Comparison of ENCODE assay signal across 31 cellular contexts in the genomic region with DNA sequence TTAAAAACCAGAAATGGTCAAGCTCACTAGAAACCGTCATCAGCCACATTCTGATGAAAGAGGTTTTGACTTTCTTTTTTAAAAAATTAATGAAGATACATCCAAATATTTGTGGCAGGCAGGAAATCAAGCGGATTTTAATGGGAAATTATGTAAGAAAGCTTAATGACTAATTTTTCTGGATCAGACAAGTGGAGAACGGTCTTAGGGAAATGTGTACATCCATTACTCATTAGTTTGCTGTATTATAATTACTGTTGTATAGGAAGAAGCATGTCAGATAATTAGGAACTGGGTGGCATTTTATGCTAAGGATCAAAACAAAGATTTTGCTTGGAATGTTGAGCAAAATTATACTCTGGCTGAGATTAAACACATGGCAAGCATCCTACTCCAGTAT.
"Had no signal": no experiment of that assay in that cellular context is flagged by ENCODE, and none has a peak within 500 bp of the region (broad histone marks: within the 10 kb centered on the region; RNA-seq: fewer than 3 reads in every experiment).

No MANE protein-coding gene starts in this region.

- H3K27ac Mint-ChIP-seq: activated CD4-positive, alpha-beta memory T cell treated with anti-CD3 and anti-CD28 coated beads for 36 hours; activated naive CD4-positive, alpha-beta T cell treated with anti-CD3 and anti-CD28 coated beads for 36 hours; activated naive CD8-positive, alpha-beta T cell treated with anti-CD3 and anti-CD28 coated beads, Interleukin-2, amount 10 ng/mL, durations not matched to agents 7 days and 5 days; activated T-helper 1 cell treated with anti-CD3 and anti-CD28 coated beads, Interleukin-12 subunit alpha, Interleukin-12 subunit beta, Interleukin-2, Interleukin-4 antibody, amounts not matched to agents 30 ng/mL and 10 ng/mL and 1 ng/mL, durations not matched to agents 14 hours and 24 hours and 36 hours; endodermal cell; naive B cell; nephron progenitor cell; stimulated activated effector memory CD8-positive, alpha-beta T cell treated with anti-CD3 and anti-CD28 coated beads, Interleukin-12 subunit alpha, Interleukin-12 subunit beta, amount 100 ng/mL, for 72 hours; stimulated activated naive CD8-positive, alpha-beta T cell treated with anti-CD3 and anti-CD28 coated beads, Interleukin-15, amount 100 ng/mL, for 72 hours had no signal

- H3K36me3 ChIP-seq: ascending aorta, brain microvascular endothelial cell, sigmoid colon, thyroid gland, upper lobe of left lung had no signal

- H3K27me3 ChIP-seq: ascending aorta, brain microvascular endothelial cell, foreskin keratinocyte, sigmoid colon, thyroid gland, upper lobe of left lung had no signal

- H3K9me3 ChIP-seq: psoas muscle, sigmoid colon, thyroid gland, upper lobe of left lung had no signal

- ATAC-seq: activated CD4-positive, CD25-positive, alpha-beta regulatory T cell treated with anti-CD3 and anti-CD28 coated beads, Interleukin-2, amount 50 U/mL, for 24 hours; foreskin keratinocyte; left cardiac atrium; left ventricle myocardium superior; psoas muscle; stimulated activated effector memory CD8-positive, alpha-beta T cell treated with anti-CD3 and anti-CD28 coated beads, Interleukin-12 subunit alpha, Interleukin-12 subunit beta, amount 100 ng/mL, for 72 hours; stimulated activated naive CD8-positive, alpha-beta T cell treated with anti-CD3 and anti-CD28 coated beads, Interleukin-15, amount 100 ng/mL, for 72 hours had no signal

- H3K36me3 Mint-ChIP-seq: activated CD4-positive, alpha-beta memory T cell treated with anti-CD3 and anti-CD28 coated beads for 36 hours; activated naive CD8-positive, alpha-beta T cell treated with anti-CD3 and anti-CD28 coated beads, Interleukin-2, amount 10 ng/mL, durations not matched to agents 7 days and 5 days; naive B cell; stimulated activated effector memory CD8-positive, alpha-beta T cell treated with anti-CD3 and anti-CD28 coated beads, Interleukin-12 subunit alpha, Interleukin-12 subunit beta, amount 100 ng/mL, for 72 hours had no signal

- H3K27ac ChIP-seq: ascending aorta, brain microvascular endothelial cell, epithelial cell of prostate, foreskin keratinocyte, parathyroid adenoma, psoas muscle, sigmoid colon, thyroid gland, VCaP had no signal

- H3K4me1 Mint-ChIP-seq: activated naive CD8-positive, alpha-beta T cell treated with anti-CD3 and anti-CD28 coated beads, Interleukin-2, amount 10 ng/mL, durations not matched to agents 7 days and 5 days; endodermal cell; naive B cell; stimulated activated effector memory CD8-positive, alpha-beta T cell treated with anti-CD3 and anti-CD28 coated beads, Interleukin-12 subunit alpha, Interleukin-12 subunit beta, amount 100 ng/mL, for 72 hours; stimulated activated naive CD8-positive, alpha-beta T cell treated with anti-CD3 and anti-CD28 coated beads, Interleukin-15, amount 100 ng/mL, for 72 hours had no signal

- H3K4me1 ChIP-seq: ascending aorta, psoas muscle had no signal

- DNase-seq: activated CD4-positive, alpha-beta memory T cell treated with anti-CD3 and anti-CD28 coated beads for 36 hours; activated CD4-positive, alpha-beta T cell treated with anti-CD3 and anti-CD28 coated beads for 48 hours; activated CD8-positive, alpha-beta memory T cell treated with anti-CD3 and anti-CD28 coated beads, Interleukin-2, amount 50 U/mL, for 4 hours; activated effector memory CD4-positive, alpha-beta T cell treated with anti-CD3 and anti-CD28 coated beads, Interleukin-2, amount 50 U/mL, for 16 hours; activated naive CD4-positive, alpha-beta T cell treated with anti-CD3 and anti-CD28 coated beads for 36 hours; activated naive CD8-positive, alpha-beta T cell treated with anti-CD3 and anti-CD28 coated beads, Interleukin-2, amount 10 ng/mL, durations not matched to agents 7 days and 5 days; activated T-cell treated with anti-CD3 and anti-CD28 coated beads, Interleukin-2, amount 50 U/mL, for 1 hour; brain microvascular endothelial cell; endodermal cell; foreskin keratinocyte; islet precursor cell; left ventricle myocardium superior; naive B cell; nephron progenitor cell; psoas muscle; sigmoid colon; small intestine; stimulated activated CD4-positive, alpha-beta T cell treated with anti-CD3 and anti-CD28 coated beads, Interleukin-4, amount 100 ng/mL, for 24 hours; stimulated activated naive CD8-positive, alpha-beta T cell treated with anti-CD3 and anti-CD28 coated beads, Interleukin-15, amount 100 ng/mL, for 72 hours; T-helper 1 cell; T-helper 9 cell; thyroid gland; upper lobe of left lung had no signal

- H3K9me3 Mint-ChIP-seq: activated CD4-positive, alpha-beta memory T cell treated with anti-CD3 and anti-CD28 coated beads for 36 hours; activated naive CD4-positive, alpha-beta T cell treated with anti-CD3 and anti-CD28 coated beads for 36 hours; activated naive CD8-positive, alpha-beta T cell treated with anti-CD3 and anti-CD28 coated beads, Interleukin-2, amount 10 ng/mL, durations not matched to agents 7 days and 5 days; activated T-helper 1 cell treated with anti-CD3 and anti-CD28 coated beads, Interleukin-12 subunit alpha, Interleukin-12 subunit beta, Interleukin-2, Interleukin-4 antibody, amounts not matched to agents 30 ng/mL and 10 ng/mL and 1 ng/mL, durations not matched to agents 14 hours and 24 hours and 36 hours; endodermal cell; stimulated activated effector memory CD8-positive, alpha-beta T cell treated with anti-CD3 and anti-CD28 coated beads, Interleukin-12 subunit alpha, Interleukin-12 subunit beta, amount 100 ng/mL, for 72 hours; stimulated activated naive CD8-positive, alpha-beta T cell treated with anti-CD3 and anti-CD28 coated beads, Interleukin-15, amount 100 ng/mL, for 72 hours had no signal

- H3K4me3 Mint-ChIP-seq: activated CD4-positive, alpha-beta memory T cell treated with anti-CD3 and anti-CD28 coated beads for 36 hours; activated naive CD4-positive, alpha-beta T cell treated with anti-CD3 and anti-CD28 coated beads for 36 hours; activated naive CD8-positive, alpha-beta T cell treated with anti-CD3 and anti-CD28 coated beads, Interleukin-2, amount 10 ng/mL, durations not matched to agents 7 days and 5 days; activated T-helper 1 cell treated with anti-CD3 and anti-CD28 coated beads, Interleukin-12 subunit alpha, Interleukin-12 subunit beta, Interleukin-2, Interleukin-4 antibody, amounts not matched to agents 30 ng/mL and 10 ng/mL and 1 ng/mL, durations not matched to agents 14 hours and 24 hours and 36 hours; endodermal cell; naive B cell; nephron progenitor cell; stimulated activated effector memory CD8-positive, alpha-beta T cell treated with anti-CD3 and anti-CD28 coated beads, Interleukin-12 subunit alpha, Interleukin-12 subunit beta, amount 100 ng/mL, for 72 hours; stimulated activated naive CD8-positive, alpha-beta T cell treated with anti-CD3 and anti-CD28 coated beads, Interleukin-15, amount 100 ng/mL, for 72 hours had no signal

- H3K4me3 ChIP-seq: ascending aorta, psoas muscle, sigmoid colon, thyroid gland, upper lobe of left lung had no signal
